In the genomic region with DNA sequence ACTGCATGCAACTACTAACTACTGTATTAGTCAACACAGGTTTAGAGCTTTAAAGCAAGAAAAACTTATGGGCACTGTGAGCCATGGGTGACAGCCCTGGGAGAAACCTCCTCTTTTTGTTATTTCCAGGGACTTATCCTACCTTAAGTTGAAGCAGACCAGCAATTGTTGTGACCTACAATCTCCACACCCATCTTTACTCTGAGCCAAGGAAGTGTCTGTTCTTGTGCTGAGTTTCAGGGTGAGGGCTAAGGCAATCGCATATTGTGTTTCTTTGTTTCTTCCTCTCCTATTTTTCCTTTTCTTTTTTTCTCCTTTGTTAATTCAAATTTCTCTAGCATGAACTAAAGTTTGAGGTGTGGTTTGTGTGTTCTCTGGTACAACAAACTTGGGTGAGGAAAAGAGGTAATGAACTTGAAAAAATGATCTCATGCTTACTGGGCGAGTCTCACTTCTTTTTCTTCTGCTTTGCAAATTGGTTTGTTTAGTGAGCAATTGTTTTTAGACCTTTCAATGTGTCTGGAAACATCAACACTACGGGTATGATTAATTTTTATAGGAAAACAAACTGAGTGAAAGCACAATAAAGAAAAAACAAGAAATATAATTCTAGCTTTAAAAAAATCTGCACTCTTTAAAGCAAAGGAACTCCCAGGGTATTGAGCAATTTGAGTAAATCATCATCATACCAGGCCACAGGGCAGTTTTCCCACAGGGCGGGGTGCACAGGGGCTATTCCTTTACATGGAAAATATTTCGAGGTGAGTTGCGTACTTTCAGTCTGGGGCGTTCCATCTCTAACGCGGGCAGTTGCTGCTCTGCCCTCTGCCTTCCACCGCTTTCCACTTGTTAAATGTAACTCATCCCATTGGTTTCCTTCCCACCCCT, we compare ENCODE assay signal across 1 cellular context.
TF ChIP-seq lines count a peak whose summit lies in the region.

No MANE protein-coding gene starts in this region.

TF ChIP-seq in HepG2, 621 proteins besides CTCF, POLR2A, EP300 and RAD21:
- TF ChIP-seq EZH2 (conservative IDR thresholded peaks at IDR 0.05; ENCODE audit: low read depth, low read length) (no peak), ATF7-NPFF (CRISPR knock-in tag; IDR thresholded peaks at IDR 0.05; ENCODE audit: low read depth) (no peak), GLI4 (CRISPR knock-in tag; IDR thresholded peaks at IDR 0.05; ENCODE audit: borderline replicate concordance) (no peak), JARID2 (CRISPR knock-in tag; IDR thresholded peaks at IDR 0.05; ENCODE audit: insufficient replicate concordance) (no peak)
